26 cellular contexts compared by ENCODE assay signal in the genomic region with DNA sequence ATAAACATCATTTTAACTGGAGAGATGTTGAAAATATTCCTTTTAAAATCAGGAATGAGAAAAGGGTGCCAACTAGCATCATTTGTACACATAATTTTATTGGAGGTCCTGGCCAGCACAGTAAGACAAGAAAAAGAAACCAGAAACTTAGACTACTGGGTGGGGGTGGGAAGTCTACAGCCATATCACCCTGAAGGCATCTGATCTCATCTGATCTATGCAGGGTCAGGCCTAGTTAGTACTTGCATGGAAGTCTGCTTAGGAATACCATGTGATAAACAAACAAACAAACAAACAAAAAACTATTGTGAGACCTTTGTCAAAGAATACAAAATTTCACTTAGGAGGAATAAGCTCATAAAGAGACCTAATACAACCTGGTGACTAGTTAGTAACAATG. TPM values are rescaled to one million over a fixed set of nuclear protein-coding genes. Genes with fewer than 3 reads are reported as not detected.
A peak's percentile ranks its signal among the peaks of the same experiment; 100 is the strongest.
DNase-seq lines count a peak whose midpoint lies in the region; ATAC-seq, FAIRE-seq and TF ChIP-seq lines count a peak whose summit lies in the region.
"Had no signal": no experiment of that assay in that cellular context is flagged by ENCODE, and none has a peak within 500 bp of the region (broad histone marks: within the 10 kb centered on the region; RNA-seq: fewer than 3 reads in every experiment).

No MANE protein-coding gene starts in this region.

- TF ChIP-seq CTCF in bronchial epithelial cell (IDR thresholded peaks at IDR 0.05; ENCODE audit: insufficient read depth, low read length, severe bottlenecking) (no peak), transverse colon (IDR thresholded peaks at IDR 0.05) (no peak)

- DNase-seq in EL: peak; percentile 21
- DNase-seq in RPMI7951 (ENCODE audit: low read depth): peak; percentile 40
- peak; percentile 57 for DNase-seq in bronchial epithelial cell (ENCODE audit: low read depth)
- DNase-seq in foreskin melanocyte: peak; percentile 46
- no peak for DNase-seq in transverse colon
- DNase-seq: 8988T; ACHN; AML-193; BE2C; CD4-positive, alpha-beta T cell; CD8-positive, alpha-beta memory T cell; DMS 273 treated with DMSO at 0.1 percent for 48 hours; DMS79; GDM1; GM23248; H7 had no signal

- H3K36me3 ChIP-seq in bronchial epithelial cell (ENCODE audit: control insufficient read depth, insufficient read depth, low read length) (no peaks in the 10 kb centered on the region), transverse colon (no peaks in the 10 kb centered on the region)
- H3K36me3 ChIP-seq: BE2C had no signal

- intact Hi-C loops in transverse colon (cut with DNase I; ENCODE audit: low total_unique reads): no loop called here

- ATAC-seq in HG03108 (IDR thresholded peaks at IDR 0.05; ENCODE audit: unreplicated experiment) (no peak), HG03175 (IDR thresholded peaks at IDR 0.05; ENCODE audit: unreplicated experiment) (no peak), HG02840 (IDR thresholded peaks at IDR 0.05; ENCODE audit: low FRiP score, unreplicated experiment) (no peak)
- ATAC-seq: A549, GM12878, HCT116 had no signal

- no peak for TF ChIP-seq EP300 in transverse colon (IDR thresholded peaks at IDR 0.05; ENCODE audit: low read depth)

- H3K9me3 ChIP-seq in transverse colon: no peaks in the 10 kb centered on the region
- H3K9me3 ChIP-seq: A549, BE2C had no signal

- in situ Hi-C loops in transverse colon (cut with MboI; ENCODE audit: low pct_ligation_motif_present in 1 of 4, low pct_unique_long_range_greater_than_20kb in 1 of 4, low sequenced_read_pairs in 3 of 4): no loop called here

- H3K4me3 ChIP-seq in bronchial epithelial cell (ENCODE audit: low read depth, low read length): no peak overlapping the region
- H3K4me3 ChIP-seq in transverse colon: no peak overlapping the region
- H3K4me3 ChIP-seq: A549; BLaER1 treated with 17β-estradiol and CSF1 and Interleukin-3, amounts not matched to agents 10 nM and 100 nM; GM12878; GM23248 had no signal

- H3K27me3 ChIP-seq in bronchial epithelial cell (ENCODE audit: control insufficient read depth, insufficient read depth, low read length) (no peaks in the 10 kb centered on the region), transverse colon (no peaks in the 10 kb centered on the region)
- H3K27me3 ChIP-seq: BE2C; BLaER1 treated with 17β-estradiol and CSF1 and Interleukin-3, amounts not matched to agents 10 nM and 100 nM had no signal

- H3K27ac ChIP-seq in transverse colon: no peak overlapping the region
- H3K27ac ChIP-seq: A549; BLaER1 treated with 17β-estradiol and CSF1 and Interleukin-3, amounts not matched to agents 10 nM and 100 nM; GM23248 had no signal

- TF ChIP-seq POLR2A in transverse colon (IDR thresholded peaks at IDR 0.05): no peak

- FAIRE-seq in bronchial epithelial cell (lab: Jason Lieb, UNC): no peak
- FAIRE-seq: D721Med, GM12878, GM19239, H1 had no signal

- no peaks in the 10 kb centered on the region for H3K4me1 ChIP-seq in transverse colon
- H3K4me1 ChIP-seq: A549; BE2C; BLaER1 treated with 17β-estradiol and CSF1 and Interleukin-3, amounts not matched to agents 10 nM and 100 nM had no signal

RNA-seq across cellular contexts. Expression of a gene that starts 54.2 kb away (rescaled TPM):
- 56.0 and 63.9 TPM in 2 replicates for total RNA-seq in RPMI7951 (2014; rRNA removed; shearing (Covaris generic))
- 16.9 and 23.4 TPM in 2 replicates for total RNA-seq in bronchial epithelial cell
- 10 to 100 TPM in 1 of 4 donors, 1 to 10 TPM in 3; 1.4 to 15.6 (median 8.3) TPM for total RNA-seq in transverse colon
